ENCODE assay signal across 8 cellular contexts in genomic region chr15:85646538-85647091, GRCh38.
DNase-seq lines count a peak whose midpoint lies in the region; ATAC-seq and TF ChIP-seq lines count a peak whose summit lies in the region.

No MANE protein-coding gene starts in this region.

- no peak for TF ChIP-seq POLR2A in sigmoid colon (IDR thresholded peaks at IDR 0.05)

- H3K27ac Mint-ChIP-seq in effector memory CD8-positive, alpha-beta T cell: peak overlapping the region; percentile 83 to 97

- H3K27ac ChIP-seq in sigmoid colon: no peak overlapping the region

- intact Hi-C loops in sigmoid colon (cut with DNase I): no loop called here

- peaks cover 0 to 49% (median 31%) of the 10 kb centered on the region in 4 donors for H3K4me1 ChIP-seq in sigmoid colon

- H3K27me3 Mint-ChIP-seq in effector memory CD8-positive, alpha-beta T cell: no peaks in the 10 kb centered on the region

- H3K36me3 ChIP-seq in GM06990 (ENCODE audit: control insufficient read depth, insufficient read depth, low read length) (peaks cover 4% of the 10 kb centered on the region), MG63 (peaks cover 7% of the 10 kb centered on the region), sigmoid colon (peaks cover 0 to 17% (median 0%) of the 10 kb centered on the region in 4 donors)

- peak overlapping the region; percentile 65 to 75 for H3K4me3 Mint-ChIP-seq in effector memory CD8-positive, alpha-beta T cell

- TF ChIP-seq CTCF in GM06990 (IDR thresholded peaks at IDR 0.05; ENCODE audit: insufficient read depth, low read length, poor library complexity, severe bottlenecking): no peak
- TF ChIP-seq CTCF in sigmoid colon (IDR thresholded peaks at IDR 0.05): no peak

- no peak for TF ChIP-seq EP300 in sigmoid colon (IDR thresholded peaks at IDR 0.05)

- peak; percentile 61 for DNase-seq in GM06990 (ENCODE audit: extremely low read depth, insufficient read length)
- DNase-seq in MG63: peak; percentile 12
- peak; percentile 44 to 52 (median 46) for DNase-seq in effector memory CD8-positive, alpha-beta T cell
- DNase-seq in NCI-H1694 treated with DMSO at 0.1 percent for 48 hours (lab: John Stamatoyannopoulos, UW): no peak
- DNase-seq in sigmoid colon: no peak
- no peak for DNase-seq in COLO668 (lab: John Stamatoyannopoulos, UW; ENCODE audit: unreplicated experiment)
- no peak for DNase-seq in NCI-H1048 (lab: John Stamatoyannopoulos, UW)

- H3K27me3 ChIP-seq in GM06990 (replicated peaks; ENCODE audit: control insufficient read depth, insufficient read depth, low read length) (no peaks in the 10 kb centered on the region), MG63 (no peaks in the 10 kb centered on the region), sigmoid colon (no peaks in the 10 kb centered on the region)

- H3K9me3 Mint-ChIP-seq in effector memory CD8-positive, alpha-beta T cell: peaks cover 0 to 2% of the 10 kb centered on the region in 2 donors

- WGBS in sigmoid colon, 2 donors: 79 to 82% methylated on average over 4 of the region's 4 CpGs

- no peak overlapping the region for H3K4me3 ChIP-seq in GM06990 (replicated peaks; ENCODE audit: low read depth, low read length)
- H3K4me3 ChIP-seq in MG63: no peak overlapping the region
- no peak overlapping the region for H3K4me3 ChIP-seq in sigmoid colon

- peak; percentile 94 for ATAC-seq in GM21423 (IDR thresholded peaks at IDR 0.05; ENCODE audit: unreplicated experiment)
- peak; percentile 86 for ATAC-seq in effector memory CD8-positive, alpha-beta T cell (replicated peaks)

- peaks cover 54% of the 10 kb centered on the region for H3K36me3 Mint-ChIP-seq in effector memory CD8-positive, alpha-beta T cell (ENCODE audit: insufficient read depth)

- H3K9me3 ChIP-seq in MG63: no peaks in the 10 kb centered on the region
- no peaks in the 10 kb centered on the region for H3K9me3 ChIP-seq in sigmoid colon

- H3K4me1 Mint-ChIP-seq in effector memory CD8-positive, alpha-beta T cell (ENCODE audit: low read depth in 2 of 2): peaks cover 24 to 25% of the 10 kb centered on the region in 2 donors

Comparison
In these comparisons a context has a peak if more than half of its experiments do, and no peak if none do; other contexts are left out.
1. DNase-seq: peak in GM06990 (single experiment), MG63 (single experiment) and effector memory CD8-positive, alpha-beta T cell (3 of 3); none in NCI-H1694 treated with DMSO at 0.1 percent for 48 hours (single experiment), sigmoid colon (single experiment), COLO668 (single experiment) and NCI-H1048 (single experiment).